In the genomic region with DNA sequence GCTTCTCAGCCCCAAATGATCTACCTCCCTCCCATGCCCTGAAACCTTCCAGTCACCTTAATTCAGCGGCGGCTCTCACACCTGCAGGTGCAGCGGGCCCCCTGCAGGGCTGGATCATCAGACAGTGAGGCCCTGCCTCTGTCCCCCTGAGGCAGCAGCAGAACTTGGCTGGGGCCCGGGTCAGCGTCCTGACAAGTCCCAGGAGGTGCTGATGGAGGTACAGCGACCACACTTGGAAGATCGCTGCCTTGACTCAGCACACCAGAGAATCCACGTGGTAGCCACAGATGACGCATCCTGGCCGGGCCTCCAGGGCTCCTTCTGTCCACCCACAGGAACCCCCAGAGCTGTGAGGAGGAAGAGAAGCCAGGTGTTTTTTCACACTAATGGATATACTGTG, we compare ENCODE assay signal across 1 cellular context.
A peak's percentile ranks its signal among the peaks of the same experiment; 100 is the strongest.
TF ChIP-seq lines count a peak whose summit lies in the region.

No MANE protein-coding gene starts in this region.

TF ChIP-seq in K562, 482 proteins besides CTCF, POLR2A, EP300 and RAD21 (continued from another document):
- TF ChIP-seq MAFF (IDR thresholded peaks at IDR 0.05; ENCODE audit: low read length) (no peak), ZNF77 (CRISPR knock-in tag; IDR thresholded peaks at IDR 0.05) (no peak), STAT5A (IDR thresholded peaks at IDR 0.05; ENCODE audit: borderline replicate concordance, low read length) (no peak), ZNF121 (CRISPR knock-in tag; conservative IDR thresholded peaks at IDR 0.05) (no peak), BHLHE40 (IDR thresholded peaks at IDR 0.05; ENCODE audit: low read length) (no peak), MBD2 (IDR thresholded peaks at IDR 0.05; ENCODE audit: borderline replicate concordance, low read depth) (no peak), NR2C1 (IDR thresholded peaks at IDR 0.05) (no peak), NR2C1 (tag; IDR thresholded peaks at IDR 0.05) (no peak), L3MBTL2 (IDR thresholded peaks at IDR 0.05) (peak; percentile 54; the same call in 1 of the 2 replicates), SMARCC2 (IDR thresholded peaks at IDR 0.05; ENCODE audit: low read depth) (no peak), JUND (IDR thresholded peaks at IDR 0.05; ENCODE audit: borderline replicate concordance, low read depth, low read length) (no peak), JUND (tag; IDR thresholded peaks at IDR 0.05; ENCODE audit: borderline replicate concordance, low read depth, low read length) (no peak; the same call in 2 of the 3 replicates), ELF4 (CRISPR knock-in tag; IDR thresholded peaks at IDR 0.05) (no peak), HDAC8 (tag; IDR thresholded peaks at IDR 0.05) (no peak), THRAP3 (IDR thresholded peaks at IDR 0.05; ENCODE audit: borderline replicate concordance) (no peak), MYC (IDR thresholded peaks at IDR 0.05; ENCODE audit: low read depth, low read length) (0 out of 2 replicates have a peak, but pooled peaks have one; percentile 18), MYC (CRISPR knock-in tag; IDR thresholded peaks at IDR 0.05; ENCODE audit: borderline replicate concordance, low read depth) (no peak), TEAD4 (IDR thresholded peaks at IDR 0.05; ENCODE audit: low read length) (no peak), TEAD4 (CRISPR knock-in tag; IDR thresholded peaks at IDR 0.05; ENCODE audit: borderline replicate concordance) (no peak), NFIX (CRISPR knock-in tag; IDR thresholded peaks at IDR 0.05; ENCODE audit: low read depth) (no peak)
- TF ChIP-seq, protein P1, sequence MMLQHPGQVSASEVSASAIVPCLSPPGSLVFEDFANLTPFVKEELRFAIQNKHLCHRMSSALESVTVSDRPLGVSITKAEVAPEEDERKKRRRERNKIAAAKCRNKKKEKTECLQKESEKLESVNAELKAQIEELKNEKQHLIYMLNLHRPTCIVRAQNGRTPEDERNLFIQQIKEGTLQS (IDR thresholded peaks at IDR 0.05) = 0 out of 2 replicates have a peak, but pooled peaks have one; percentile 34
- TF ChIP-seq, protein P1 (CRISPR knock-in tag; conservative IDR thresholded peaks at IDR 0.05) = no peak
- TF ChIP-seq, protein P2, sequence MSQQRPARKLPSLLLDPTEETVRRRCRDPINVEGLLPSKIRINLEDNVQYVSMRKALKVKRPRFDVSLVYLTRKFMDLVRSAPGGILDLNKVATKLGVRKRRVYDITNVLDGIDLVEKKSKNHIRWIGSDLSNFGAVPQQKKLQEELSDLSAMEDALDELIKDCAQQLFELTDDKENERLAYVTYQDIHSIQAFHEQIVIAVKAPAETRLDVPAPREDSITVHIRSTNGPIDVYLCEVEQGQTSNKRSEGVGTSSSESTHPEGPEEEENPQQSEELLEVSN (IDR thresholded peaks at IDR 0.05; ENCODE audit: borderline replicate concordance in 1 of 2, extremely low read depth in 1 of 2, insufficient read depth in 1 of 2, insufficient read length in 1 of 2, low read depth in 1 of 2, low read length in 1 of 2, poor library complexity in 1 of 2, severe bottlenecking in 1 of 2) = peak in 1 of 2 experiments; percentile 24
- TF ChIP-seq, protein P3, sequence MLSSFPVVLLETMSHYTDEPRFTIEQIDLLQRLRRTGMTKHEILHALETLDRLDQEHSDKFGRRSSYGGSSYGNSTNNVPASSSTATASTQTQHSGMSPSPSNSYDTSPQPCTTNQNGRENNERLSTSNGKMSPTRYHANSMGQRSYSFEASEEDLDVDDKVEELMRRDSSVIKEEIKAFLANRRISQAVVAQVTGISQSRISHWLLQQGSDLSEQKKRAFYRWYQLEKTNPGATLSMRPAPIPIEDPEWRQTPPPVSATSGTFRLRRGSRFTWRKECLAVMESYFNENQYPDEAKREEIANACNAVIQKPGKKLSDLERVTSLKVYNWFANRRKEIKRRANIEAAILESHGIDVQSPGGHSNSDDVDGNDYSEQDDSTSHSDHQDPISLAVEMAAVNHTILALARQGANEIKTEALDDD (IDR thresholded peaks at IDR 0.05) = no peak
- TF ChIP-seq, protein P4, sequence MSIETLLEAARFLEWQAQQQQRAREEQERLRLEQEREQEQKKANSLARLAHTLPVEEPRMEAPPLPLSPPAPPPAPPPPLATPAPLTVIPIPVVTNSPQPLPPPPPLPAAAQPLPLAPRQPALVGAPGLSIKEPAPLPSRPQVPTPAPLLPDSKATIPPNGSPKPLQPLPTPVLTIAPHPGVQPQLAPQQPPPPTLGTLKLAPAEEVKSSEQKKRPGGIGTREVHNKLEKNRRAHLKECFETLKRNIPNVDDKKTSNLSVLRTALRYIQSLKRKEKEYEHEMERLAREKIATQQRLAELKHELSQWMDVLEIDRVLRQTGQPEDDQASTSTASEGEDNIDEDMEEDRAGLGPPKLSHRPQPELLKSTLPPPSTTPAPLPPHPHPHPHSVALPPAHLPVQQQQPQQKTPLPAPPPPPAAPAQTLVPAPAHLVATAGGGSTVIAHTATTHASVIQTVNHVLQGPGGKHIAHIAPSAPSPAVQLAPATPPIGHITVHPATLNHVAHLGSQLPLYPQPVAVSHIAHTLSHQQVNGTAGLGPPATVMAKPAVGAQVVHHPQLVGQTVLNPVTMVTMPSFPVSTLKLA (conservative IDR thresholded peaks at IDR 0.05) = peak in 1 of 2 experiments; percentile 37; a peak in 1 of 4 replicates
- TF ChIP-seq, protein P5, sequence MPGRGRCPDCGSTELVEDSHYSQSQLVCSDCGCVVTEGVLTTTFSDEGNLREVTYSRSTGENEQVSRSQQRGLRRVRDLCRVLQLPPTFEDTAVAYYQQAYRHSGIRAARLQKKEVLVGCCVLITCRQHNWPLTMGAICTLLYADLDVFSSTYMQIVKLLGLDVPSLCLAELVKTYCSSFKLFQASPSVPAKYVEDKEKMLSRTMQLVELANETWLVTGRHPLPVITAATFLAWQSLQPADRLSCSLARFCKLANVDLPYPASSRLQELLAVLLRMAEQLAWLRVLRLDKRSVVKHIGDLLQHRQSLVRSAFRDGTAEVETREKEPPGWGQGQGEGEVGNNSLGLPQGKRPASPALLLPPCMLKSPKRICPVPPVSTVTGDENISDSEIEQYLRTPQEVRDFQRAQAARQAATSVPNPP (IDR thresholded peaks at IDR 0.05; ENCODE audit: borderline replicate concordance, insufficient read depth, insufficient read length) = no peak
